13 cellular contexts compared by ENCODE assay signal in genomic region chr3:132134611-132135010, GRCh38.
DNase-seq lines count a peak whose midpoint lies in the region; ATAC-seq and TF ChIP-seq lines count a peak whose summit lies in the region.
"Had no signal": no experiment of that assay in that cellular context is flagged by ENCODE, and none has a peak within 500 bp of the region (broad histone marks: within the 10 kb centered on the region; RNA-seq: fewer than 3 reads in every experiment).

No MANE protein-coding gene starts in this region.

- WGBS in SK-N-SH (ENCODE audit: low lambda C conversion rate), result 6% methylated on average over 1 of the region's 1 CpG

- H3K4me2 ChIP-seq in SK-N-SH (peak overlapping the region; percentile 77), fibroblast of lung (ENCODE audit: extremely low read depth, insufficient read depth, low read length) (peak overlapping the region; percentile 42)

- H4K20me1 ChIP-seq in SK-N-SH (ENCODE audit: insufficient read depth), result no peaks in the 10 kb centered on the region
- no peaks in the 10 kb centered on the region for H4K20me1 ChIP-seq in fibroblast of lung (ENCODE audit: control insufficient read depth, extremely low read depth, insufficient read depth, low read length)

- H3K36me3 ChIP-seq in SK-N-SH (replicated peaks in 1 of 2; ENCODE audit: control insufficient read depth in 1 of 2, insufficient read depth in 2 of 2, low read length in 1 of 2), result no peaks in the 10 kb centered on the region
- no peaks in the 10 kb centered on the region for H3K36me3 ChIP-seq in fibroblast of lung (ENCODE audit: control insufficient read depth, insufficient read depth, low read length)
- H3K36me3 ChIP-seq: heart left ventricle had no signal

- DNase-seq in GM04503 (ENCODE audit: low read depth), result peak; percentile 79
- DNase-seq in SK-N-SH, result no peak
- DNase-seq in fibroblast of lung (ENCODE audit: low read depth in 2 of 2), result peak; percentile 89 to 95
- peak; percentile 67 for DNase-seq in skeletal muscle cell (ENCODE audit: low read depth)
- DNase-seq in NCI-H526 treated with DMSO at 0.1 percent for 48 hours (lab: John Stamatoyannopoulos, UW), result no peak
- no peak for DNase-seq in activated T-cell treated with anti-CD3 and anti-CD28 coated beads, Interleukin-2, amount 50 U/mL, for 1 hour
- DNase-seq in NCI-H1436 (lab: John Stamatoyannopoulos, UW), result no peak
- DNase-seq: central memory CD4-positive, alpha-beta T cell; DMS 273 treated with DMSO at 0.1 percent for 48 hours; heart left ventricle; NCI-H187; trophoblast cell had no signal

- no peak for TF ChIP-seq CTCF in SK-N-SH (IDR thresholded peaks at IDR 0.05)
- no peak for TF ChIP-seq CTCF in fibroblast of lung (conservative IDR thresholded peaks at IDR 0.05 in 1 of 2, IDR thresholded peaks at IDR 0.05 in 1 of 2; ENCODE audit: low read depth in 1 of 2, low read length in 2 of 2)

- no peak for TF ChIP-seq RAD21 in SK-N-SH (IDR thresholded peaks at IDR 0.05; ENCODE audit: low read length)

- H3F3A ChIP-seq in SK-N-SH (replicated peaks; ENCODE audit: insufficient read depth), result peaks cover 20% of the 10 kb centered on the region

- no peak for ATAC-seq in GM18909 (IDR thresholded peaks at IDR 0.05; ENCODE audit: poor library complexity, unreplicated experiment)
- ATAC-seq: heart left ventricle had no signal

- H3K4me3 ChIP-seq in SK-N-SH (ENCODE audit: low read depth in 2 of 2, low read length in 1 of 2), result no peak overlapping the region
- peak overlapping the region in 1 of 4 experiments; percentile 5 for H3K4me3 ChIP-seq in fibroblast of lung (replicated peaks in 1 of 4; ENCODE audit: control extremely low read depth in 1 of 4, insufficient read depth in 1 of 4, low read depth in 3 of 4, low read length in 4 of 4)
- no peak overlapping the region for H3K4me3 ChIP-seq in skeletal muscle cell (ENCODE audit: low read depth, low read length)
- H3K4me3 ChIP-seq: heart left ventricle had no signal

- H3K9me2 ChIP-seq in SK-N-SH, result no peaks in the 10 kb centered on the region

- POLR2A ChIA-PET in SK-N-SH (lab: Yijun Ruan, JAX), result no interaction called here

- H2AFZ ChIP-seq in SK-N-SH (ENCODE audit: low read depth) (peak overlapping the region; percentile 38; the same call in 1 of the 2 replicates), fibroblast of lung (ENCODE audit: low read length) (no peak overlapping the region)

- H3K9me3 ChIP-seq in SK-N-SH, result no peaks in the 10 kb centered on the region
- H3K9me3 ChIP-seq in fibroblast of lung (ENCODE audit: control insufficient read depth, insufficient read depth, low read depth, low read length), result no peaks in the 10 kb centered on the region
- H3K9me3 ChIP-seq: heart left ventricle had no signal

- peak overlapping the region in 1 of 2 experiments; percentile 98; a peak in 2 of 4 replicates for H3K27ac ChIP-seq in SK-N-SH (ENCODE audit: low read depth in 2 of 2, low read length in 1 of 2)
- peak overlapping the region; percentile 49 for H3K27ac ChIP-seq in fibroblast of lung (ENCODE audit: insufficient read depth, low read length)
- H3K27ac ChIP-seq: heart left ventricle had no signal

- H3K79me2 ChIP-seq in SK-N-SH (ENCODE audit: insufficient read depth) (no peaks in the 10 kb centered on the region), fibroblast of lung (ENCODE audit: control insufficient read depth, insufficient read depth, low read length) (no peaks in the 10 kb centered on the region)

- TF ChIP-seq EP300 in SK-N-SH (IDR thresholded peaks at IDR 0.05; ENCODE audit: borderline replicate concordance in 1 of 2, low read depth in 1 of 2, low read length in 1 of 2), result peak in 1 of 2 experiments; percentile 71; a peak in 1 of 4 replicates

- peak overlapping the region; percentile 54; the same call in 1 of the 2 replicates for H3K9ac ChIP-seq in SK-N-SH
- no peak overlapping the region for H3K9ac ChIP-seq in fibroblast of lung (ENCODE audit: insufficient read depth, low read length)

- CTCF ChIA-PET in SK-N-SH (lab: Yijun Ruan, JAX), result no interaction called here

- H3K27me3 ChIP-seq in SK-N-SH (ENCODE audit: insufficient read depth) (no peaks in the 10 kb centered on the region), fibroblast of lung (ENCODE audit: control insufficient read depth, insufficient read depth, low read length) (no peaks in the 10 kb centered on the region)

- H3K4me1 ChIP-seq in SK-N-SH (ENCODE audit: control insufficient read depth in 1 of 2, insufficient read depth in 2 of 2, low read depth in 1 of 2, low read length in 1 of 2), result peaks cover 0 to 17% of the 10 kb centered on the region in 2 experiments; a peak in 2 of 4 replicates
- peaks cover 4% of the 10 kb centered on the region for H3K4me1 ChIP-seq in fibroblast of lung (ENCODE audit: control insufficient read depth, extremely low read depth, insufficient read depth, low read length)
- H3K4me1 ChIP-seq: heart left ventricle had no signal

TF ChIP-seq in SK-N-SH, 30 proteins besides CTCF, POLR2A, EP300 and RAD21 (continues in another document):
- TF ChIP-seq JUND (IDR thresholded peaks at IDR 0.05) (peak; percentile 76), NFIC (IDR thresholded peaks at IDR 0.05; ENCODE audit: borderline replicate concordance) (peak; percentile 79), RCOR1 (IDR thresholded peaks at IDR 0.05; ENCODE audit: low read length) (no peak), TEAD4 (IDR thresholded peaks at IDR 0.05; ENCODE audit: borderline replicate concordance, insufficient read depth) (peak; percentile 68; the same call in 1 of the 2 replicates), GABPA (IDR thresholded peaks at IDR 0.05; ENCODE audit: low read depth) (no peak), MEF2A (IDR thresholded peaks at IDR 0.05; ENCODE audit: borderline replicate concordance, low read depth) (0 out of 2 replicates have a peak, but pooled peaks have one; percentile 25), RXRA (IDR thresholded peaks at IDR 0.05; ENCODE audit: borderline replicate concordance, low read depth) (peak; percentile 95), USF1 (IDR thresholded peaks at IDR 0.05; ENCODE audit: borderline replicate concordance, low read depth) (no peak), TCF12 (IDR thresholded peaks at IDR 0.05) (peak; percentile 79), RFX5 (IDR thresholded peaks at IDR 0.05; ENCODE audit: low read length) (no peak), ZBTB33 (IDR thresholded peaks at IDR 0.05; ENCODE audit: borderline replicate concordance, low read depth) (peak; percentile 30; the same call in 1 of the 2 replicates), REST (IDR thresholded peaks at IDR 0.05; ENCODE audit: low read depth, low read length) (no peak), MAX (IDR thresholded peaks at IDR 0.05; ENCODE audit: low read depth) (0 out of 2 replicates have a peak, but pooled peaks have one; percentile 43), FOXM1 (IDR thresholded peaks at IDR 0.05; ENCODE audit: low read depth) (no peak), EZH2phosphoT487 (IDR thresholded peaks at IDR 0.05; ENCODE audit: borderline replicate concordance, low read depth) (no peak), FOSL2 (IDR thresholded peaks at IDR 0.05; ENCODE audit: borderline replicate concordance, low read depth) (peak; percentile 86)

Comparison
In these comparisons a context has a peak if more than half of its experiments do, and no peak if none do; other contexts are left out.
1. DNase-seq: peak in GM04503 (single experiment), fibroblast of lung (2 of 2) and skeletal muscle cell (single experiment); none in SK-N-SH (single experiment), NCI-H526 treated with DMSO at 0.1 percent for 48 hours (single experiment), activated T-cell treated with anti-CD3 and anti-CD28 coated beads, Interleukin-2, amount 50 U/mL, for 1 hour (single experiment) and NCI-H1436 (single experiment).